Comparison of ENCODE assay signal across 8 cellular contexts in genomic region chr14:92613008-92613658, GRCh38.
A peak's percentile ranks its signal among the peaks of the same experiment; 100 is the strongest.
DNase-seq lines count a peak whose midpoint lies in the region; ATAC-seq, FAIRE-seq and TF ChIP-seq lines count a peak whose summit lies in the region.

No MANE protein-coding gene starts in this region.

- no peak for FAIRE-seq in D721Med (lab: Jason Lieb, UNC)

- no peak for TF ChIP-seq POLR2A in prostate gland (IDR thresholded peaks at IDR 0.05)

- no peaks in the 10 kb centered on the region for H3K9me3 ChIP-seq in MG63
- no peaks in the 10 kb centered on the region for H3K9me3 ChIP-seq in prostate gland

- H3K4me3 ChIP-seq in MG63 (no peak overlapping the region), epithelial cell of esophagus (ENCODE audit: low read length) (no peak overlapping the region), prostate gland (no peak overlapping the region)

- intact Hi-C loops in activated CD8-positive, alpha-beta T cell treated with anti-CD3 and anti-CD28 coated beads for 36 hours (cut with micrococcal nuclease) = no loop called here
- intact Hi-C loops in prostate gland (cut with DNase I) = no loop called here

- ATAC-seq in activated CD8-positive, alpha-beta T cell treated with anti-CD3 and anti-CD28 coated beads for 36 hours = peak; percentile 38
- ATAC-seq in HG02884 (IDR thresholded peaks at IDR 0.05; ENCODE audit: unreplicated experiment) (no peak), GM21423 (IDR thresholded peaks at IDR 0.05; ENCODE audit: unreplicated experiment) (no peak), HG03571 (IDR thresholded peaks at IDR 0.05; ENCODE audit: unreplicated experiment) (no peak)

- peaks cover 62% of the 10 kb centered on the region for H3K4me1 Mint-ChIP-seq in activated CD8-positive, alpha-beta T cell treated with anti-CD3 and anti-CD28 coated beads for 36 hours (ENCODE audit: low read depth)

- H3K27me3 ChIP-seq in MG63 = no peaks in the 10 kb centered on the region
- H3K27me3 ChIP-seq in prostate gland (replicated peaks; ENCODE audit: insufficient read depth) = no peaks in the 10 kb centered on the region

- CTCF ChIA-PET in activated CD8-positive, alpha-beta T cell treated with anti-CD3 and anti-CD28 coated beads for 36 hours (lab: Charles Lee) = interaction anchor here (0.7 to 4.4 kb wide), 33 partner anchors 10 to 507 kb away, joined by 3 to 38 read pairs (median 4); partner anchors contain the start of gene ATXN3

- DNase-seq in D721Med (ENCODE audit: insufficient read length, low spot score) (no peak), MG63 (peak; percentile 29), epithelial cell of esophagus (ENCODE audit: low read depth) (peak; percentile 14), prostate gland (ENCODE audit: low spot score) (no peak)
- peak; percentile 80 for DNase-seq in activated CD8-positive, alpha-beta T cell treated with anti-CD3 and anti-CD28 coated beads for 36 hours

- H3K36me3 ChIP-seq in MG63 = no peaks in the 10 kb centered on the region
- no peaks in the 10 kb centered on the region for H3K36me3 ChIP-seq in prostate gland

- POLR2A ChIA-PET in activated CD8-positive, alpha-beta T cell treated with anti-CD3 and anti-CD28 coated beads for 36 hours (lab: Charles Lee) = interaction anchor here (0.7 kb wide), 1 partner anchor 38 kb away, joined by 3 read pairs; no protein-coding TSS in a partner anchor

- peaks cover 38% of the 10 kb centered on the region for H3K36me3 Mint-ChIP-seq in activated CD8-positive, alpha-beta T cell treated with anti-CD3 and anti-CD28 coated beads for 36 hours (ENCODE audit: low read depth)

- no peaks in the 10 kb centered on the region for H3K4me1 ChIP-seq in prostate gland (replicated peaks)

- peak; percentile 77 for TF ChIP-seq CTCF in D721Med (IDR thresholded peaks at IDR 0.05; ENCODE audit: insufficient read depth, missing control alignments)
- peak; percentile 91 for TF ChIP-seq CTCF in activated CD8-positive, alpha-beta T cell treated with anti-CD3 and anti-CD28 coated beads for 36 hours (IDR thresholded peaks at IDR 0.05)
- peak; percentile 73 for TF ChIP-seq CTCF in epithelial cell of esophagus (IDR thresholded peaks at IDR 0.05; ENCODE audit: insufficient read depth, low read depth, low read length, missing control alignments)
- TF ChIP-seq CTCF in prostate gland (IDR thresholded peaks at IDR 0.05) = peak in 3 of 4 experiments; percentile 38 to 50 (median 49)

- H3K27me3 Mint-ChIP-seq in activated CD8-positive, alpha-beta T cell treated with anti-CD3 and anti-CD28 coated beads for 36 hours = no peaks in the 10 kb centered on the region

- H3K27ac ChIP-seq in prostate gland = no peak overlapping the region

- H3K27ac Mint-ChIP-seq in activated CD8-positive, alpha-beta T cell treated with anti-CD3 and anti-CD28 coated beads for 36 hours = peak overlapping the region; percentile 22

- H3K4me3 Mint-ChIP-seq in activated CD8-positive, alpha-beta T cell treated with anti-CD3 and anti-CD28 coated beads for 36 hours = no peak overlapping the region

- 72% methylated on average over 11 of the region's 11 CpGs for WGBS in prostate gland

- no peaks in the 10 kb centered on the region for H3K9me3 Mint-ChIP-seq in activated CD8-positive, alpha-beta T cell treated with anti-CD3 and anti-CD28 coated beads for 36 hours

Comparison
In these comparisons a context has a peak if more than half of its experiments do, and no peak if none do; other contexts are left out.
1. DNase-seq: peak in MG63 (single experiment), activated CD8-positive, alpha-beta T cell treated with anti-CD3 and anti-CD28 coated beads for 36 hours (single experiment) and epithelial cell of esophagus (single experiment); none in D721Med (single experiment) and prostate gland (single experiment).
2. Peak in every context shown above with its lines, with median percentiles within 50 percentile points of each other: CTCF ChIP-seq.